ENCODE assay signal across 23 cellular contexts in genomic region chr3:41489205-41489604, GRCh38.
"Had no signal": no experiment of that assay in that cellular context is flagged by ENCODE, and none has a peak within 500 bp of the region (broad histone marks: within the 10 kb centered on the region; RNA-seq: fewer than 3 reads in every experiment).

No MANE protein-coding gene starts in this region.

- H3K4me1 Mint-ChIP-seq: naive B cell, nephron progenitor cell had no signal

- DNase-seq: effector memory CD8-positive, alpha-beta T cell; glutamatergic neuron; islet precursor cell; left ventricle myocardium inferior; mesendoderm; naive B cell; nephron progenitor cell; posterior cingulate gyrus; sigmoid colon; stimulated activated CD4-positive, alpha-beta T cell treated with anti-CD3 and anti-CD28 coated beads, Interleukin-2, amount 100 ng/mL, for 24 hours; stimulated activated naive CD4-positive, alpha-beta T cell; stomach; transverse colon had no signal

- ATAC-seq: effector memory CD8-positive, alpha-beta T cell; gastroesophageal sphincter had no signal

- H3K27ac Mint-ChIP-seq: dendritic cell treated with granulocyte-macrophage colony-stimulating factor and Interleukin-4, amounts not matched to agents 40 ng/mL and 50 ng/mL, for 4 days; effector memory CD8-positive, alpha-beta T cell; nephron progenitor cell had no signal

- H3K27me3 Mint-ChIP-seq: dendritic cell treated with granulocyte-macrophage colony-stimulating factor and Interleukin-4, amounts not matched to agents 40 ng/mL and 50 ng/mL, for 4 days; effector memory CD8-positive, alpha-beta T cell; naive B cell had no signal

- H3K36me3 Mint-ChIP-seq: naive B cell had no signal

- H3K4me1 ChIP-seq: esophagus muscularis mucosa, gastroesophageal sphincter, left ventricle myocardium inferior, right atrium auricular region, sigmoid colon, stomach, transverse colon had no signal

- H3K9me3 ChIP-seq: esophagus muscularis mucosa, gastroesophageal sphincter, left ventricle myocardium inferior, neutrophil, right atrium auricular region, sigmoid colon, stomach, thoracic aorta, transverse colon had no signal

- H3K36me3 ChIP-seq: esophagus muscularis mucosa, gastroesophageal sphincter, left ventricle myocardium inferior, neutrophil, right atrium auricular region, sigmoid colon, stomach, thoracic aorta, transverse colon had no signal

- H3K4me3 ChIP-seq: esophagus muscularis mucosa, gastroesophageal sphincter, left ventricle myocardium inferior, lung, right atrium auricular region, sigmoid colon, skin epidermis, stomach, thoracic aorta, transverse colon had no signal

- H3K27ac ChIP-seq: epithelial cell of prostate, esophagus muscularis mucosa, gastroesophageal sphincter, left ventricle myocardium inferior, neutrophil, right atrium auricular region, sigmoid colon, skin epidermis, stomach, thoracic aorta, transverse colon had no signal

- H3K4me3 Mint-ChIP-seq: dendritic cell treated with granulocyte-macrophage colony-stimulating factor and Interleukin-4, amounts not matched to agents 40 ng/mL and 50 ng/mL, for 4 days; effector memory CD8-positive, alpha-beta T cell; naive B cell; nephron progenitor cell had no signal

- H3K27me3 ChIP-seq: esophagus muscularis mucosa, gastroesophageal sphincter, neutrophil, right atrium auricular region, sigmoid colon, stomach, transverse colon had no signal

- H3K9me3 Mint-ChIP-seq: dendritic cell treated with granulocyte-macrophage colony-stimulating factor and Interleukin-4, amounts not matched to agents 40 ng/mL and 50 ng/mL, for 4 days; nephron progenitor cell had no signal

- FAIRE-seq: colon had no signal
